Comparison of ENCODE assay signal across 35 cellular contexts in genomic region chr7:147563669-147564068, GRCh38.
"Had no signal": no experiment of that assay in that cellular context is flagged by ENCODE, and none has a peak within 500 bp of the region (broad histone marks: within the 10 kb centered on the region; RNA-seq: fewer than 3 reads in every experiment).

No MANE protein-coding gene starts in this region.

- DNase-seq: Karpas-422, Kasumi-1, MG63, MV-4-11, NCI-H1048, NCI-H1092, NCI-H1092 treated with DMSO at 0.1 percent for 48 hours, NCI-H1105, NCI-H1105 treated with DMSO at 0.1 percent for 48 hours, NCI-H1417, NCI-H1417 treated with DMSO at 0.1 percent for 48 hours, NCI-H1436, NCI-H1436 treated with DMSO at 0.1 percent for 48 hours, NCI-H146, NCI-H1694, NCI-H1694 treated with DMSO at 0.1 percent for 48 hours, NCI-H187, NCI-H187 treated with DMSO at 0.1 percent for 48 hours, NCI-H1930, NCI-H2029, NCI-H2029 treated with DMSO at 0.1 percent for 48 hours, NCI-H2081, NCI-H2081 treated with DMSO at 0.1 percent for 48 hours, NCI-H2107, NCI-H2171, NCI-H2171 treated with DMSO at 0.1 percent for 48 hours, NCI-H2227 treated with DMSO at 0.1 percent for 48 hours, NCI-H226, NCI-H345, NCI-H446, NCI-H446 treated with DMSO at 0.1 percent for 48 hours, NCI-H510A, NCI-H510A treated with DMSO at 0.1 percent for 48 hours, NCI-H524, NCI-H526 had no signal

- H3K9me3 ChIP-seq: MG63 had no signal

- H3K27me3 ChIP-seq: MG63 had no signal

- H3K4me3 ChIP-seq: MG63 had no signal

- H3K36me3 ChIP-seq: MG63 had no signal
